9 cellular contexts compared by ENCODE assay signal in the genomic region with DNA sequence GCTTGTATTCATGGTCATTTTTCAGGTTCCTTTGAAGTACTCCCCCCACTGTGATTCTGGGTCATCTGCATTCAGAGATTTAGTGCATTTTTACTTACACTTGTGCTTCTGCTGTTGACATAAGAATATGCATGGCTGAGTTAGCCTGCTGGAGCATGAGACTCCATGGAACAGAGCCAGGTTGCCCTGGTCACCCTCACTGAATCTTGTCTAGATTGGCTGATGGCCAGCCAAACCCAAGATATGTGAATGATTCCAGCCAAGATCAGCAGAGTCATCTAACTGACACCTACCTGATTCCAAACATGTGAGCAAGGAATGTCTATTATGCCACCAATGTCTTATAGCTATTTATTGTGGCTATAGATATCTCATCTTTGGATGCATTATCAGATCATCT. TPM values are rescaled to one million over a fixed set of nuclear protein-coding genes. Genes with fewer than 3 reads are reported as not detected.
A peak's percentile ranks its signal among the peaks of the same experiment; 100 is the strongest.
DNase-seq lines count a peak whose midpoint lies in the region; ATAC-seq and TF ChIP-seq lines count a peak whose summit lies in the region.
"Had no signal": no experiment of that assay in that cellular context is flagged by ENCODE, and none has a peak within 500 bp of the region (broad histone marks: within the 10 kb centered on the region; RNA-seq: fewer than 3 reads in every experiment).

No MANE protein-coding gene starts in this region.

- peaks cover 34% of the 10 kb centered on the region for H3F3A ChIP-seq in GM23248 (ENCODE audit: insufficient read depth)

- H3K4me3 ChIP-seq in GM23248 (no peak overlapping the region), epithelial cell of esophagus (ENCODE audit: low read length) (no peak overlapping the region)

- no peaks in the 10 kb centered on the region for H3K9me3 ChIP-seq in GM23248 (ENCODE audit: low read depth)
- no peaks in the 10 kb centered on the region for H3K9me3 ChIP-seq in T-helper 17 cell (ENCODE audit: control insufficient read depth, low read length, poor library complexity, severe bottlenecking)

- H3K9ac ChIP-seq in GM23248: no peak overlapping the region

- intact Hi-C loops in sciatic nerve (cut with DNase I): no loop called here

- no peak overlapping the region for H3K27ac Mint-ChIP-seq in T-helper 17 cell

- peaks cover 36% of the 10 kb centered on the region for H3K4me1 ChIP-seq in GM23248 (ENCODE audit: insufficient read depth)

- H3K4me2 ChIP-seq in GM23248 (ENCODE audit: unreplicated experiment): no peak overlapping the region

- peaks cover 31% of the 10 kb centered on the region for H3K79me2 ChIP-seq in GM23248 (ENCODE audit: insufficient read depth)

- no peaks in the 10 kb centered on the region for H3K9me2 ChIP-seq in GM23248 (ENCODE audit: insufficient read depth)

- H3K36me3 Mint-ChIP-seq in T-helper 17 cell (ENCODE audit: low read depth): peaks cover 5% of the 10 kb centered on the region

- peak overlapping the region; percentile 32 for H3K27ac ChIP-seq in GM23248

- H3K36me3 ChIP-seq in GM23248 (ENCODE audit: low read depth): peaks cover 51% of the 10 kb centered on the region

- H3K4me3 Mint-ChIP-seq in T-helper 17 cell: no peak overlapping the region

- H3K27me3 ChIP-seq in GM23248 (replicated peaks; ENCODE audit: insufficient read depth): no peaks in the 10 kb centered on the region

- no peak for TF ChIP-seq CTCF in epithelial cell of esophagus (IDR thresholded peaks at IDR 0.05; ENCODE audit: insufficient read depth, low read depth, low read length, missing control alignments)

- no peak overlapping the region for H2AFZ ChIP-seq in GM23248

- no peaks in the 10 kb centered on the region for H4K20me1 ChIP-seq in GM23248 (ENCODE audit: insufficient read depth)

- H3K27me3 Mint-ChIP-seq in T-helper 17 cell: no peaks in the 10 kb centered on the region

- in situ Hi-C loops in GM23248 (cut with MboI): no loop called here

- peak; percentile 33 for ATAC-seq in sciatic nerve
- no peak for ATAC-seq in activated CD4-positive, CD25-positive, alpha-beta regulatory T cell treated with anti-CD3 and anti-CD28 coated beads, Interleukin-2, amount 50 U/mL, for 24 hours
- no peak for ATAC-seq in T-helper 17 cell
- no peak for ATAC-seq in GM21528 (IDR thresholded peaks at IDR 0.05; ENCODE audit: low FRiP score, unreplicated experiment)

- no peaks in the 10 kb centered on the region for H3K4me1 Mint-ChIP-seq in T-helper 17 cell

- DNase-seq in GM23248 (peak; percentile 84), NCI-H510A (lab: John Stamatoyannopoulos, UW) (peak; percentile 31), epithelial cell of esophagus (ENCODE audit: low read depth) (peak; percentile 87), sciatic nerve (ENCODE audit: low spot score) (peak; percentile 62), T-helper 17 cell (no peak)
- no peak for DNase-seq in activated T-cell treated with anti-CD3 and anti-CD28 coated beads, Interleukin-2, amount 50 U/mL, for 1 hour
- DNase-seq: activated CD8-positive, alpha-beta memory T cell treated with anti-CD3 and anti-CD28 coated beads, Interleukin-2, amount 50 U/mL, for 4 hours had no signal

RNA-seq across cellular contexts. Expression of a gene that starts 25.1 kb away (rescaled TPM):
- 63.7 and 73.3 TPM in 2 replicates for total RNA-seq in GM23248 (2014; rRNA removed; shearing (Covaris generic))
- polyA plus RNA-seq in GM23248 (2016; fragmentation: Nextera tagmentation; extraction: Ambion mirVana): 104 and 107 TPM in 2 replicates
- 62.1 TPM for total RNA-seq in sciatic nerve
- total RNA-seq in T-helper 17 cell: 10 to 100 TPM in 1 of 2 donors, 1 to 10 TPM in 1; 6.8 to 12.2 TPM

RNA-seq across cellular contexts. Expression of a gene that starts 25.3 kb away (rescaled TPM):
- total RNA-seq in GM23248 (2014; rRNA removed; shearing (Covaris generic)): 4.4 and 4.6 TPM in 2 replicates
- polyA plus RNA-seq in GM23248 (2016; fragmentation: Nextera tagmentation; extraction: Ambion mirVana): 7.2 and 10.0 TPM in 2 replicates
- total RNA-seq in sciatic nerve (13.4 TPM), T-helper 17 cell (1 to 10 TPM; 4.1 to 5.7 TPM)

Comparison
In these comparisons a context has a peak if more than half of its experiments do, and no peak if none do; other contexts are left out.
1. DNase-seq: peak in GM23248 (single experiment), NCI-H510A (single experiment), epithelial cell of esophagus (single experiment) and sciatic nerve (single experiment); none in T-helper 17 cell (0 of 3) and activated T-cell treated with anti-CD3 and anti-CD28 coated beads, Interleukin-2, amount 50 U/mL, for 1 hour (single experiment).